ENCODE assay signal across 15 cellular contexts in genomic region chr5:131373265-131373664, GRCh38.
DNase-seq lines count a peak whose midpoint lies in the region; ATAC-seq, FAIRE-seq and TF ChIP-seq lines count a peak whose summit lies in the region.
"Had no signal": no experiment of that assay in that cellular context is flagged by ENCODE, and none has a peak within 500 bp of the region (broad histone marks: within the 10 kb centered on the region; RNA-seq: fewer than 3 reads in every experiment).

No MANE protein-coding gene starts in this region.

- DNase-seq in CD8-positive, alpha-beta T cell = no peak
- DNase-seq in H54 (ENCODE audit: insufficient read length, low spot score) = no peak
- DNase-seq in activated B cell treated with CpG ODN at 0.5 μM for 24 hours = no peak
- DNase-seq in islet precursor cell = peak; percentile 70
- no peak for DNase-seq in activated gamma-delta T cell (lab: John Stamatoyannopoulos, UW)
- DNase-seq in kidney = no peak
- DNase-seq in urothelium cell line (ENCODE audit: low spot score) = no peak
- DNase-seq: GDM1, heart left ventricle, SW 1271 had no signal

- FAIRE-seq in H54 (lab: Jason Lieb, UNC) = peak; percentile 62
- FAIRE-seq in kidney (lab: Jason Lieb, UNC) = no peak
- FAIRE-seq in urothelium cell line (lab: Jason Lieb, UNC) = no peak
- FAIRE-seq: GM18507 had no signal

- H3K9ac ChIP-seq in kidney (ENCODE audit: low read length in 2 of 2) = no peak overlapping the region

- H3K27me3 ChIP-seq in CD8-positive, alpha-beta T cell (ENCODE audit: insufficient read depth, low read length) = no peaks in the 10 kb centered on the region
- H3K27me3 ChIP-seq: heart left ventricle had no signal

- H3K9me3 ChIP-seq in CD8-positive, alpha-beta T cell (ENCODE audit: low read length) = no peaks in the 10 kb centered on the region
- no peaks in the 10 kb centered on the region for H3K9me3 ChIP-seq in kidney (ENCODE audit: control insufficient read depth in 1 of 2, low read length in 2 of 2)
- H3K9me3 ChIP-seq: heart left ventricle had no signal

- H3K9me3 Mint-ChIP-seq in CD8-positive, alpha-beta T cell = peaks cover under 1% of the 10 kb centered on the region
- H3K9me3 Mint-ChIP-seq in activated B cell treated with CpG ODN at 0.5 μM for 24 hours = no peaks in the 10 kb centered on the region
- H3K9me3 Mint-ChIP-seq: nephron had no signal

- no peak overlapping the region for H3K4me3 ChIP-seq in CD8-positive, alpha-beta T cell (ENCODE audit: low read depth, low read length)
- no peak overlapping the region for H3K4me3 ChIP-seq in kidney (ENCODE audit: low read length in 2 of 2)
- H3K4me3 ChIP-seq: heart left ventricle had no signal

- intact Hi-C loops in CD8-positive, alpha-beta T cell (cut with DNase I, micrococcal nuclease) = loop anchor here in 1 of 2 experiments (2.0 kb wide), 2 partner anchors 14 to 44 kb away; no protein-coding TSS in a partner anchor
- intact Hi-C loops in activated B cell treated with CpG ODN at 0.5 μM for 24 hours (cut with micrococcal nuclease) (no loop called here), kidney (cut with DNase I) (no loop called here)

- ATAC-seq in CD8-positive, alpha-beta T cell = no peak
- no peak for ATAC-seq in activated B cell treated with CpG ODN at 0.5 μM for 24 hours (ENCODE audit: low read depth)
- ATAC-seq in GM18505 (IDR thresholded peaks at IDR 0.05; ENCODE audit: unreplicated experiment) = no peak
- ATAC-seq: heart left ventricle, Panc1 had no signal

- POLR2A ChIA-PET in CD8-positive, alpha-beta T cell (lab: Charles Lee) = interaction anchor here (0.7 to 2.0 kb wide), 6 partner anchors 8 to 114 kb away, joined by 3 to 15 read pairs (median 4); partner anchors contain the start of gene CDC42SE2
- POLR2A ChIA-PET in activated B cell treated with CpG ODN at 0.5 μM for 24 hours (lab: Charles Lee) = interaction anchor here (0.7 to 10.5 kb wide), 9 partner anchors 8 to 981 kb away, joined by 3 to 190 read pairs (median 3); partner anchors contain the start of gene CDC42SE2

- peak overlapping the region; percentile 6 for H3K4me3 Mint-ChIP-seq in CD8-positive, alpha-beta T cell
- peak overlapping the region; percentile 44 for H3K4me3 Mint-ChIP-seq in activated B cell treated with CpG ODN at 0.5 μM for 24 hours
- H3K4me3 Mint-ChIP-seq: nephron had no signal

- H3K27ac Mint-ChIP-seq in CD8-positive, alpha-beta T cell = peak overlapping the region; percentile 86
- H3K27ac Mint-ChIP-seq in activated B cell treated with CpG ODN at 0.5 μM for 24 hours = peak overlapping the region; percentile 82
- H3K27ac Mint-ChIP-seq: nephron had no signal

- no peak for TF ChIP-seq POLR2A in H54 (IDR thresholded peaks at IDR 0.05; ENCODE audit: low read depth, low read length)
- TF ChIP-seq POLR2A in GM18505 (IDR thresholded peaks at IDR 0.05; ENCODE audit: borderline replicate concordance, extremely low read depth, insufficient read depth, insufficient read length) = no peak

- H3K27me3 Mint-ChIP-seq in CD8-positive, alpha-beta T cell (ENCODE audit: low read depth) = no peaks in the 10 kb centered on the region
- H3K27me3 Mint-ChIP-seq in activated B cell treated with CpG ODN at 0.5 μM for 24 hours = no peaks in the 10 kb centered on the region

- peaks cover 57% of the 10 kb centered on the region for H3K36me3 Mint-ChIP-seq in CD8-positive, alpha-beta T cell
- H3K36me3 Mint-ChIP-seq in activated B cell treated with CpG ODN at 0.5 μM for 24 hours (ENCODE audit: low read depth) = peaks cover 32% of the 10 kb centered on the region

- H3K27ac ChIP-seq in CD8-positive, alpha-beta T cell (ENCODE audit: low read depth, low read length) = no peak overlapping the region
- H3K27ac ChIP-seq in kidney (ENCODE audit: low read depth in 2 of 2, low read length in 2 of 2) = no peak overlapping the region
- H3K27ac ChIP-seq: C4-2B had no signal

- CTCF ChIA-PET in CD8-positive, alpha-beta T cell (lab: Charles Lee) = interaction anchor here (2.3 to 2.4 kb wide), 2 partner anchors 9 to 17 kb away, joined by 8 to 10 read pairs; no protein-coding TSS in a partner anchor
- CTCF ChIA-PET in activated B cell treated with CpG ODN at 0.5 μM for 24 hours (lab: Charles Lee) = interaction anchor here (0.9 to 2.1 kb wide), 3 partner anchors 9 to 120 kb away, joined by 3 to 11 read pairs (median 3); no protein-coding TSS in a partner anchor

- peaks cover 90% of the 10 kb centered on the region for H3K4me1 Mint-ChIP-seq in CD8-positive, alpha-beta T cell (ENCODE audit: low read depth)
- H3K4me1 Mint-ChIP-seq in activated B cell treated with CpG ODN at 0.5 μM for 24 hours = peaks cover 96% of the 10 kb centered on the region
- H3K4me1 Mint-ChIP-seq: nephron had no signal

- no peak for TF ChIP-seq CTCF in CD8-positive, alpha-beta T cell (IDR thresholded peaks at IDR 0.05)
- TF ChIP-seq CTCF in activated B cell treated with CpG ODN at 0.5 μM for 24 hours (IDR thresholded peaks at IDR 0.05) = no peak
- TF ChIP-seq CTCF in kidney (IDR thresholded peaks at IDR 0.05; ENCODE audit: borderline replicate concordance, extremely low read depth, insufficient read depth) = no peak

- H3K4me1 ChIP-seq in CD8-positive, alpha-beta T cell (ENCODE audit: insufficient read depth, low read length) = peaks cover 86% of the 10 kb centered on the region
- no peaks in the 10 kb centered on the region for H3K4me1 ChIP-seq in kidney (ENCODE audit: control insufficient read depth in 1 of 2, insufficient read depth in 1 of 2, low read depth in 1 of 2, low read length in 2 of 2)

- H3K36me3 ChIP-seq in CD8-positive, alpha-beta T cell (ENCODE audit: insufficient read depth, low read length) = no peaks in the 10 kb centered on the region
- H3K36me3 ChIP-seq in kidney (ENCODE audit: control insufficient read depth in 1 of 2, insufficient read depth in 2 of 2, low read length in 2 of 2) = no peaks in the 10 kb centered on the region
- H3K36me3 ChIP-seq: heart left ventricle had no signal
